16 cellular contexts compared by ENCODE assay signal in the genomic region with DNA sequence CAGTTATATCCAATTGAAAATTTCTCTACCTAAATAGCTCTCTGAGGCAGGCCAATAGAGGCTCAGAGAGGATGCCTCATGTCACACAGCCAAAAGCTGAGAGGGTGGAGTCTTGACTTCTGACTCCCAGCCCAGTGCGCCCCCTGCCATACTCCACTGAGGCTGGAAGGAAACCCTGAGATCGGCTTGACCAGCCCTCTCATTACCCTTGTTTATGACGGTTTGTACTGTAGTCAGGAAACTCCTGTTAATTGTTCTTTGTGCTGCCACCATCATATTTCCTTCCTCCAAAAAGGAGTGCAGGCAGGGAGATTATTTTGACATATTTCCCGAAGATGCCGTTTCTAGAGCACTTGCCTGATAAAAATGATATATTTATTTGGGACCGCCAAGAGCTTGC.
A peak's percentile ranks its signal among the peaks of the same experiment; 100 is the strongest.
DNase-seq lines count a peak whose midpoint lies in the region; ATAC-seq and TF ChIP-seq lines count a peak whose summit lies in the region.
"Had no signal": no experiment of that assay in that cellular context is flagged by ENCODE, and none has a peak within 500 bp of the region (broad histone marks: within the 10 kb centered on the region; RNA-seq: fewer than 3 reads in every experiment).

No MANE protein-coding gene starts in this region.

- no peak overlapping the region for H3K4me3 Mint-ChIP-seq in activated CD4-positive, alpha-beta T cell treated with anti-CD3 and anti-CD28 coated beads for 36 hours
- peak overlapping the region in 1 of 7 donors; percentile 44 for H3K4me3 Mint-ChIP-seq in CD8-positive, alpha-beta memory T cell
- H3K4me3 Mint-ChIP-seq: natural killer cell; stimulated activated effector memory CD8-positive, alpha-beta T cell treated with anti-CD3 and anti-CD28 coated beads, Interleukin-12 subunit alpha, Interleukin-12 subunit beta, amount 100 ng/mL, for 72 hours had no signal

- CTCF ChIA-PET in activated CD4-positive, alpha-beta T cell treated with anti-CD3 and anti-CD28 coated beads for 36 hours (lab: Charles Lee), result no interaction called here
- CTCF ChIA-PET in CD8-positive, alpha-beta memory T cell (lab: Charles Lee), result no interaction called here

- no peak overlapping the region for H3K4me2 ChIP-seq in osteoblast (ENCODE audit: insufficient read depth, low read length)
- H3K4me2 ChIP-seq: A549 had no signal

- peak in 7 of 12 donors; percentile 10 to 51 (median 31) for TF ChIP-seq CTCF in heart left ventricle (IDR thresholded peaks at IDR 0.05)
- TF ChIP-seq CTCF in retinal pigment epithelial cell (conservative IDR thresholded peaks at IDR 0.05; ENCODE audit: low read depth, low read length), result peak; percentile 16
- TF ChIP-seq CTCF in osteoblast (IDR thresholded peaks at IDR 0.05; ENCODE audit: extremely low read depth, low read depth, low read length), result no peak

- POLR2A ChIA-PET in activated CD4-positive, alpha-beta T cell treated with anti-CD3 and anti-CD28 coated beads for 36 hours (lab: Charles Lee), result no interaction called here
- POLR2A ChIA-PET in CD8-positive, alpha-beta memory T cell (lab: Charles Lee), result no interaction called here

- peak; percentile 7 for DNase-seq in activated CD4-positive, alpha-beta T cell treated with anti-CD3 and anti-CD28 coated beads for 36 hours
- no peak for DNase-seq in activated CD4-positive, alpha-beta T cell treated with anti-CD3 and anti-CD28 coated beads for 1 hour
- DNase-seq in NT2/D1 (ENCODE audit: low read depth, low spot score) (peak; percentile 9), heart left ventricle (peak; percentile 57 to 74 (median 63)), retinal pigment epithelial cell (ENCODE audit: low read depth) (no peak), osteoblast (ENCODE audit: insufficient read length, low spot score, missing footprints) (no peak)
- no peak for DNase-seq in CD8-positive, alpha-beta memory T cell
- DNase-seq: activated T-cell treated with anti-CD3 and anti-CD28 coated beads, Interleukin-2, amount 50 U/mL, for 1 hour; cerebellar nuclear complex; left colon; natural killer cell; retina; stimulated activated CD4-positive, alpha-beta T cell treated with anti-CD3 and anti-CD28 coated beads, Interleukin-4, amount 100 ng/mL, for 4 hours had no signal

- no peaks in the 10 kb centered on the region for H3K36me3 ChIP-seq in NT2/D1 (ENCODE audit: insufficient read depth, insufficient read length, low read length)
- no peaks in the 10 kb centered on the region for H3K36me3 ChIP-seq in heart left ventricle
- no peaks in the 10 kb centered on the region for H3K36me3 ChIP-seq in osteoblast (ENCODE audit: insufficient read depth, low read length)
- no peaks in the 10 kb centered on the region for H3K36me3 ChIP-seq in CD8-positive, alpha-beta memory T cell (ENCODE audit: insufficient read depth, low read length)

- ATAC-seq in activated CD4-positive, alpha-beta T cell treated with anti-CD3 and anti-CD28 coated beads for 36 hours, result no peak
- peak; percentile 77 to 94 (median 80) for ATAC-seq in heart left ventricle
- ATAC-seq in GM18868 (IDR thresholded peaks at IDR 0.05; ENCODE audit: unreplicated experiment), result no peak
- ATAC-seq: left colon; stimulated activated effector memory CD8-positive, alpha-beta T cell treated with anti-CD3 and anti-CD28 coated beads, Interleukin-12 subunit alpha, Interleukin-12 subunit beta, amount 100 ng/mL, for 72 hours had no signal

- H3K9me3 Mint-ChIP-seq in activated CD4-positive, alpha-beta T cell treated with anti-CD3 and anti-CD28 coated beads for 36 hours (ENCODE audit: low read depth), result no peaks in the 10 kb centered on the region
- H3K9me3 Mint-ChIP-seq in CD8-positive, alpha-beta memory T cell, result no peaks in the 10 kb centered on the region
- H3K9me3 Mint-ChIP-seq: natural killer cell; stimulated activated effector memory CD8-positive, alpha-beta T cell treated with anti-CD3 and anti-CD28 coated beads, Interleukin-12 subunit alpha, Interleukin-12 subunit beta, amount 100 ng/mL, for 72 hours had no signal

- no peaks in the 10 kb centered on the region for H3K4me1 ChIP-seq in NT2/D1 (ENCODE audit: insufficient read depth, insufficient read length)
- peaks cover 0 to 40% (median 8%) of the 10 kb centered on the region in 12 donors for H3K4me1 ChIP-seq in heart left ventricle
- no peaks in the 10 kb centered on the region for H3K4me1 ChIP-seq in osteoblast (ENCODE audit: insufficient read depth, low read length)
- H3K4me1 ChIP-seq in CD8-positive, alpha-beta memory T cell (ENCODE audit: insufficient read depth, low read length), result no peaks in the 10 kb centered on the region
- H3K4me1 ChIP-seq: A549 had no signal

- H3K9me3 ChIP-seq in NT2/D1 (ENCODE audit: insufficient read depth, low read length), result no peaks in the 10 kb centered on the region
- no peaks in the 10 kb centered on the region for H3K9me3 ChIP-seq in heart left ventricle
- no peaks in the 10 kb centered on the region for H3K9me3 ChIP-seq in osteoblast (ENCODE audit: low read depth, low read length)
- no peaks in the 10 kb centered on the region for H3K9me3 ChIP-seq in CD8-positive, alpha-beta memory T cell (ENCODE audit: low read length)

- no peaks in the 10 kb centered on the region for H4K20me1 ChIP-seq in osteoblast (ENCODE audit: insufficient read depth, low read length)

- H3K4me3 ChIP-seq in NT2/D1 (ENCODE audit: insufficient read length, low read depth), result no peak overlapping the region
- no peak overlapping the region for H3K4me3 ChIP-seq in heart left ventricle
- H3K4me3 ChIP-seq in retinal pigment epithelial cell (ENCODE audit: low read length), result no peak overlapping the region
- no peak overlapping the region for H3K4me3 ChIP-seq in osteoblast (ENCODE audit: insufficient read depth, low read length)
- no peak overlapping the region for H3K4me3 ChIP-seq in CD8-positive, alpha-beta memory T cell (ENCODE audit: low read length)
- H3K4me3 ChIP-seq: A549 had no signal

- 24 to 39% (median 28%) methylated on average over 6 of the region's 6 CpGs for WGBS in heart left ventricle, 4 donors

- H3K27me3 Mint-ChIP-seq in activated CD4-positive, alpha-beta T cell treated with anti-CD3 and anti-CD28 coated beads for 36 hours, result peaks cover 38% of the 10 kb centered on the region
- peaks cover 13 to 62% of the 10 kb centered on the region in 2 donors for H3K27me3 Mint-ChIP-seq in CD8-positive, alpha-beta memory T cell

- H3K27ac Mint-ChIP-seq in activated CD4-positive, alpha-beta T cell treated with anti-CD3 and anti-CD28 coated beads for 36 hours, result no peak overlapping the region
- H3K27ac Mint-ChIP-seq in CD8-positive, alpha-beta memory T cell, result no peak overlapping the region
- H3K27ac Mint-ChIP-seq: natural killer cell; stimulated activated effector memory CD8-positive, alpha-beta T cell treated with anti-CD3 and anti-CD28 coated beads, Interleukin-12 subunit alpha, Interleukin-12 subunit beta, amount 100 ng/mL, for 72 hours had no signal

- H3K9ac ChIP-seq in NT2/D1 (ENCODE audit: insufficient read length, low read depth), result no peak overlapping the region

- no peaks in the 10 kb centered on the region for H3K4me1 Mint-ChIP-seq in activated CD4-positive, alpha-beta T cell treated with anti-CD3 and anti-CD28 coated beads for 36 hours
- H3K4me1 Mint-ChIP-seq in CD8-positive, alpha-beta memory T cell, result no peaks in the 10 kb centered on the region
- H3K4me1 Mint-ChIP-seq: natural killer cell; stimulated activated effector memory CD8-positive, alpha-beta T cell treated with anti-CD3 and anti-CD28 coated beads, Interleukin-12 subunit alpha, Interleukin-12 subunit beta, amount 100 ng/mL, for 72 hours had no signal

- no peaks in the 10 kb centered on the region for H3K36me3 Mint-ChIP-seq in activated CD4-positive, alpha-beta T cell treated with anti-CD3 and anti-CD28 coated beads for 36 hours (ENCODE audit: low read depth)
- H3K36me3 Mint-ChIP-seq in CD8-positive, alpha-beta memory T cell, result no peaks in the 10 kb centered on the region
- H3K36me3 Mint-ChIP-seq: natural killer cell; stimulated activated effector memory CD8-positive, alpha-beta T cell treated with anti-CD3 and anti-CD28 coated beads, Interleukin-12 subunit alpha, Interleukin-12 subunit beta, amount 100 ng/mL, for 72 hours had no signal

- no peaks in the 10 kb centered on the region for H3K79me2 ChIP-seq in osteoblast (ENCODE audit: insufficient read depth, low read length)

- H3K27me3 ChIP-seq in NT2/D1 (ENCODE audit: insufficient read depth, insufficient read length) (no peaks in the 10 kb centered on the region), heart left ventricle (no peaks in the 10 kb centered on the region), osteoblast (ENCODE audit: insufficient read depth, low read length) (no peaks in the 10 kb centered on the region)
- H3K27me3 ChIP-seq in CD8-positive, alpha-beta memory T cell (ENCODE audit: insufficient read depth, low read length, poor library complexity, severe bottlenecking), result no peaks in the 10 kb centered on the region

- intact Hi-C loops in activated CD4-positive, alpha-beta T cell treated with anti-CD3 and anti-CD28 coated beads for 36 hours (cut with DNase I, micrococcal nuclease), result no loop called here
- intact Hi-C loops in heart left ventricle (cut with DNase I), result loop anchor here in 4 of 10 donors (5.0 to 10.0 kb wide), 3 partner anchors 225 to 740 kb away; no protein-coding TSS in a partner anchor

- H2AFZ ChIP-seq in osteoblast (ENCODE audit: low read length), result no peak overlapping the region

- no peak for TF ChIP-seq POLR2A in heart left ventricle (IDR thresholded peaks at IDR 0.05)

- peak overlapping the region in 10 of 12 donors; percentile 6 to 91 (median 67) for H3K27ac ChIP-seq in heart left ventricle
- H3K27ac ChIP-seq in osteoblast (ENCODE audit: low read depth, low read length), result no peak overlapping the region
- H3K27ac ChIP-seq in CD8-positive, alpha-beta memory T cell (ENCODE audit: low read depth, low read length), result no peak overlapping the region
- H3K27ac ChIP-seq: A549 had no signal

Comparison
In these comparisons a context has a peak if more than half of its experiments do, and no peak if none do; other contexts are left out.
1. DNase-seq: peak in activated CD4-positive, alpha-beta T cell treated with anti-CD3 and anti-CD28 coated beads for 36 hours (single experiment), NT2/D1 (single experiment) and heart left ventricle (5 of 5); none in activated CD4-positive, alpha-beta T cell treated with anti-CD3 and anti-CD28 coated beads for 1 hour (single experiment), retinal pigment epithelial cell (single experiment), osteoblast (single experiment) and CD8-positive, alpha-beta memory T cell (0 of 5).
2. ATAC-seq: peak in heart left ventricle (4 of 4); none in activated CD4-positive, alpha-beta T cell treated with anti-CD3 and anti-CD28 coated beads for 36 hours (single experiment) and GM18868 (single experiment).
3. H3K27ac ChIP-seq: peak in heart left ventricle (10 of 12); none in osteoblast (single experiment) and CD8-positive, alpha-beta memory T cell (single experiment).